In the genomic region with DNA sequence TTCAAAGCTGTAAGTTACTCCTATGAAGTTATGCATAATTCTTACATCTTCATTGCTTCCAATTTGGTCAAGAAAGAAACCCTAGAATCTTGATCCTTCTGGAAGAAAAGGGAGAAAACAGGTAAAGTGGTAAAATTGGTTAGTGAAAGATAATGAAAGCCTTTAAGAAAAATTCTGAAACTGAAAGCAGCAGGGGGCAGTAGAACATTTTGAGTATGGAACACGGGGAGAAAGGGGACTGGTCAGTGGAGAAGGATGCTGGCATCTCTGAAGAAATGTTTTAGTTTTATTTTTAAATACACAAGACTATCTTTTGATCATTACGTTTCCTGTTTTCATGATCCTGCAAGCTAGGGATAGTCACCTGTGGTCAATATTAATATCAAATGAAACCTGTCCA, we compare ENCODE assay signal across 11 cellular contexts. TPM values are rescaled to one million over a fixed set of nuclear protein-coding genes. Genes with fewer than 3 reads are reported as not detected.
DNase-seq lines count a peak whose midpoint lies in the region; ATAC-seq and TF ChIP-seq lines count a peak whose summit lies in the region.
"Had no signal": no experiment of that assay in that cellular context is flagged by ENCODE, and none has a peak within 500 bp of the region (broad histone marks: within the 10 kb centered on the region; RNA-seq: fewer than 3 reads in every experiment).

No MANE protein-coding gene starts in this region.

- H3K4me3 ChIP-seq in epithelial cell of proximal tubule (ENCODE audit: low read depth, low read length) (no peak overlapping the region), retinal pigment epithelial cell (ENCODE audit: low read length) (no peak overlapping the region)
- H3K4me3 ChIP-seq: prostate gland had no signal

- TF ChIP-seq CTCF in epithelial cell of proximal tubule (conservative IDR thresholded peaks at IDR 0.05; ENCODE audit: low read depth, low read length): peak; percentile 64
- TF ChIP-seq CTCF in retinal pigment epithelial cell (conservative IDR thresholded peaks at IDR 0.05; ENCODE audit: low read depth, low read length): peak; percentile 55

- ATAC-seq in HG02623 (IDR thresholded peaks at IDR 0.05; ENCODE audit: unreplicated experiment): no peak
- ATAC-seq: HepG2 had no signal

- DNase-seq in DMS153 (lab: John Stamatoyannopoulos, UW) (peak; percentile 10), DMS153 treated with DMSO at 0.1 percent for 48 hours (lab: John Stamatoyannopoulos, UW; ENCODE audit: unreplicated experiment) (no peak), NCI-H226 (peak; percentile 8), epithelial cell of proximal tubule (ENCODE audit: low read depth) (no peak), retinal pigment epithelial cell (ENCODE audit: low read depth) (no peak), SHP77 treated with DMSO at 0.1 percent for 48 hours (lab: John Stamatoyannopoulos, UW) (no peak), DMS79 treated with DMSO at 0.1 percent for 48 hours (lab: John Stamatoyannopoulos, UW) (no peak)
- DNase-seq: activated CD4-positive, alpha-beta memory T cell treated with anti-CD3 and anti-CD28 coated beads, Interleukin-2, amount 10 ng/mL, durations not matched to agents 7 days and 5 days had no signal

RNA-seq across cellular contexts. Expression of gene SLIT2, which starts 54.3 kb away (rescaled TPM):
- total RNA-seq in epithelial cell of proximal tubule: 1.4 and 2.5 TPM in 2 replicates
- total RNA-seq: activated CD4-positive, alpha-beta memory T cell treated with anti-CD3 and anti-CD28 coated beads, Interleukin-2, amount 10 ng/mL, durations not matched to agents 7 days and 5 days; HepG2 had no signal

Comparison
In these comparisons a context has a peak if more than half of its experiments do, and no peak if none do; other contexts are left out.
1. DNase-seq: peak in DMS153 (single experiment) and NCI-H226 (single experiment); none in DMS153 treated with DMSO at 0.1 percent for 48 hours (single experiment), epithelial cell of proximal tubule (single experiment), retinal pigment epithelial cell (single experiment), SHP77 treated with DMSO at 0.1 percent for 48 hours (single experiment) and DMS79 treated with DMSO at 0.1 percent for 48 hours (single experiment).